In genomic region chr2:47310801-47311560, GRCh38 we compare ENCODE assay signal across 8 cellular contexts. TPM values are rescaled to one million over a fixed set of nuclear protein-coding genes. Genes with fewer than 3 reads are reported as not detected.
DNase-seq lines count a peak whose midpoint lies in the region; ATAC-seq and TF ChIP-seq lines count a peak whose summit lies in the region.

No MANE protein-coding gene starts in this region.

- intact Hi-C loops in breast epithelium (cut with DNase I; ENCODE audit: low total_unique reads): no loop called here

- H3K27ac ChIP-seq in breast epithelium (peak overlapping the region; percentile 89 to 92), smooth muscle cell (ENCODE audit: low read depth) (no peak overlapping the region)

- H3K4me2 ChIP-seq in smooth muscle cell: no peak overlapping the region

- no peak overlapping the region for H2AFZ ChIP-seq in smooth muscle cell (ENCODE audit: low read depth)

- peaks cover 12% of the 10 kb centered on the region for H3F3A ChIP-seq in smooth muscle cell (ENCODE audit: low read depth)

- no peak overlapping the region for H3K9ac ChIP-seq in smooth muscle cell (ENCODE audit: low read depth)

- no peaks in the 10 kb centered on the region for H3K27me3 ChIP-seq in breast epithelium
- no peaks in the 10 kb centered on the region for H3K27me3 ChIP-seq in smooth muscle cell (ENCODE audit: low read depth)

- no peaks in the 10 kb centered on the region for H3K36me3 ChIP-seq in breast epithelium
- no peaks in the 10 kb centered on the region for H3K36me3 ChIP-seq in smooth muscle cell (ENCODE audit: low read depth)

- 88% methylated on average over 13 of the region's 13 CpGs for WGBS in smooth muscle cell (ENCODE audit: low lambda C conversion rate)

- no peak for TF ChIP-seq POLR2A in breast epithelium (IDR thresholded peaks at IDR 0.05)

- no peaks in the 10 kb centered on the region for H3K9me3 ChIP-seq in breast epithelium
- H3K9me3 ChIP-seq in smooth muscle cell (replicated peaks; ENCODE audit: low read depth): no peaks in the 10 kb centered on the region

- ATAC-seq in GM19397 (IDR thresholded peaks at IDR 0.05; ENCODE audit: unreplicated experiment) (peak; percentile 5), HG03175 (IDR thresholded peaks at IDR 0.05; ENCODE audit: unreplicated experiment) (peak; percentile 21)
- no peak for ATAC-seq in activated naive CD4-positive, alpha-beta T cell treated with anti-CD3 and anti-CD28 coated beads, Interleukin-2, amount 50 U/mL, for 72 hours

- H3K36me3 Mint-ChIP-seq in neural crest cell (ENCODE audit: low read depth): no peaks in the 10 kb centered on the region
- H3K36me3 Mint-ChIP-seq in activated naive CD4-positive, alpha-beta T cell treated with anti-CD3 and anti-CD28 coated beads, Interleukin-2, amount 50 U/mL, for 72 hours: no peaks in the 10 kb centered on the region

- H3K4me1 ChIP-seq in breast epithelium: peaks cover 0 to 9% of the 10 kb centered on the region in 2 donors
- H3K4me1 ChIP-seq in smooth muscle cell (ENCODE audit: low read depth): peaks cover 20% of the 10 kb centered on the region

- H3K4me3 ChIP-seq in breast epithelium (peak overlapping the region in 1 of 3 donors; percentile 44), smooth muscle cell (no peak overlapping the region)

- H3K4me3 Mint-ChIP-seq in neural crest cell: peak overlapping the region; percentile 41

- H3K27me3 Mint-ChIP-seq in neural crest cell (ENCODE audit: low read depth): no peaks in the 10 kb centered on the region

- H3K79me2 ChIP-seq in smooth muscle cell (ENCODE audit: low read depth): no peaks in the 10 kb centered on the region

- no peaks in the 10 kb centered on the region for H4K20me1 ChIP-seq in smooth muscle cell (ENCODE audit: low read depth)

- TF ChIP-seq CTCF in breast epithelium (IDR thresholded peaks at IDR 0.05) (no peak), neural crest cell (conservative IDR thresholded peaks at IDR 0.05) (no peak), smooth muscle cell (IDR thresholded peaks at IDR 0.05; ENCODE audit: borderline replicate concordance, insufficient read depth, poor library complexity, severe bottlenecking) (no peak)

- no peaks in the 10 kb centered on the region for H3K9me3 Mint-ChIP-seq in neural crest cell
- H3K9me3 Mint-ChIP-seq in activated naive CD4-positive, alpha-beta T cell treated with anti-CD3 and anti-CD28 coated beads, Interleukin-2, amount 50 U/mL, for 72 hours: no peaks in the 10 kb centered on the region

- H3K4me1 Mint-ChIP-seq in neural crest cell: peaks cover 29% of the 10 kb centered on the region

- peak overlapping the region; percentile 64 for H3K27ac Mint-ChIP-seq in neural crest cell (ENCODE audit: unreplicated experiment)
- H3K27ac Mint-ChIP-seq in activated naive CD4-positive, alpha-beta T cell treated with anti-CD3 and anti-CD28 coated beads, Interleukin-2, amount 50 U/mL, for 72 hours: no peak overlapping the region

- DNase-seq in breast epithelium (ENCODE audit: low spot score in 2 of 2) (peak in 1 of 2 donors; percentile 90), neural crest cell (ENCODE audit: low read depth, low spot score) (peak; percentile 14), DMS114 treated with DMSO at 0.1 percent for 48 hours (lab: John Stamatoyannopoulos, UW; ENCODE audit: unreplicated experiment) (no peak), smooth muscle cell (lab: John Stamatoyannopoulos, UW; ENCODE audit: unreplicated experiment) (no peak), cortex of kidney (lab: John Stamatoyannopoulos, UW) (no peak)
- DNase-seq in activated naive CD4-positive, alpha-beta T cell treated with anti-CD3 and anti-CD28 coated beads, Interleukin-2, amount 50 U/mL, for 72 hours (ENCODE audit: low spot score in 2 of 2): no peak

RNA-seq across cellular contexts. Expression of gene EPCAM, which starts 58.1 kb away (rescaled TPM):
- total RNA-seq in breast epithelium: 10 to 100 TPM in 2 of 3 donors, under 1 TPM in 1; 0.48 to 50.3 (median 39.3) TPM
- total RNA-seq in neural crest cell: 4.5 and 7.6 TPM in 2 replicates
- under 1 TPM in 1 of 2 donors, not detected in 1; 0.23 TPM for total RNA-seq in activated naive CD4-positive, alpha-beta T cell treated with anti-CD3 and anti-CD28 coated beads, Interleukin-2, amount 50 U/mL, for 72 hours
- 23.4 and 26.3 TPM in 2 replicates for total RNA-seq in smooth muscle cell
- 6.6 and 60.1 TPM in 2 replicates for polyA plus RNA-seq in smooth muscle cell

Comparison
In these comparisons a context has a peak if more than half of its experiments do, and no peak if none do; other contexts are left out.
1. ATAC-seq: peak in GM19397 (single experiment) and HG03175 (single experiment); none in activated naive CD4-positive, alpha-beta T cell treated with anti-CD3 and anti-CD28 coated beads, Interleukin-2, amount 50 U/mL, for 72 hours (0 of 2).